In the genomic region with DNA sequence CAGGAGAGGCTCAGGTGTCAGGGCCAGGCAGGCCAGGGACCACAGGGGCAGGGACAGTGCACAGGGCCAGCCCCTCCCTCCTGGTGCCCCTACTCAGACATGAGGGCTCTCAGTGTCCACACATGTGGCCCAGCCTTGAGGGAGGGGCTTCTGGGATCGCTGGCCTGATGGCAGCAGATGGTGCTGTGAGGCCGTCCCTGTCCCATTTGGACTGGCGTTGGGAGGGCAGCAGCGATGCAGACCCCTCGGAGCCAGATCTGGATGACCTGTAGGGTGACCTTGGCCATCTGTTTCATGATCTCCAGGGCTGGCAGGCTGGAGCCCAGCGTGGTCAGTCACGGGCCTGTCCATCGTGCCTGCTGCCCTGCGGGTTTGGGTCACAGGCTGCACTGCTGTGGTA, we compare ENCODE assay signal across 30 cellular contexts.
"Had no signal": no experiment of that assay in that cellular context is flagged by ENCODE, and none has a peak within 500 bp of the region (broad histone marks: within the 10 kb centered on the region; RNA-seq: fewer than 3 reads in every experiment).

No MANE protein-coding gene starts in this region.

- FAIRE-seq: islet of Langerhans, pancreas, small intestine, urothelium cell line had no signal

- H3K27me3 ChIP-seq: colonic mucosa, gastrocnemius medialis, pancreas, right lobe of liver, testis, tibial nerve, upper lobe of left lung had no signal

- H3K4me3 Mint-ChIP-seq: dendritic cell treated with granulocyte-macrophage colony-stimulating factor and Interleukin-4, amounts not matched to agents 40 ng/mL and 50 ng/mL, for 4 days; endodermal cell; naive thymus-derived CD8-positive, alpha-beta T cell; nephron progenitor cell had no signal

- H3K4me3 ChIP-seq: colonic mucosa, gastrocnemius medialis, left lung, pancreas, right lobe of liver, testis, tibial nerve, upper lobe of left lung had no signal

- H3K27ac ChIP-seq: colonic mucosa, epithelial cell of prostate, gastrocnemius medialis, left lung, pancreas, right lobe of liver, testis, tibial nerve, upper lobe of left lung had no signal

- H3K9me3 Mint-ChIP-seq: dendritic cell treated with granulocyte-macrophage colony-stimulating factor and Interleukin-4, amounts not matched to agents 40 ng/mL and 50 ng/mL, for 4 days had no signal

- DNase-seq: colonic mucosa; effector CD8-positive, alpha-beta T cell; endodermal cell; foreskin fibroblast; gastrocnemius medialis; head of caudate nucleus; left cardiac atrium; left lung; mesendoderm; midbrain; naive thymus-derived CD8-positive, alpha-beta T cell; nephron progenitor cell; occipital lobe; retina; right lobe of liver; small intestine; stimulated activated CD4-positive, alpha-beta T cell treated with anti-CD3 and anti-CD28 coated beads, Interleukin-15, amount 100 ng/mL, for 24 hours; stimulated activated CD4-positive, alpha-beta T cell treated with anti-CD3 and anti-CD28 coated beads, Interleukin-4, amount 100 ng/mL, for 1 hour; stimulated activated CD8-positive, alpha-beta memory T cell treated with anti-CD3 and anti-CD28 coated beads, Interleukin-4, amount 100 ng/mL, for 48 hours; stimulated activated naive CD4-positive, alpha-beta T cell treated with Interleukin-2 at 50 U/mL for 16 hours; substantia nigra; testis had no signal

- H3K4me1 Mint-ChIP-seq: endodermal cell, nephron progenitor cell had no signal

- H3K27ac Mint-ChIP-seq: dendritic cell treated with granulocyte-macrophage colony-stimulating factor and Interleukin-4, amounts not matched to agents 40 ng/mL and 50 ng/mL, for 4 days; endodermal cell; nephron progenitor cell had no signal

- H3K4me1 ChIP-seq: colonic mucosa, gastrocnemius medialis, left lung, pancreas, right lobe of liver, testis, tibial nerve, upper lobe of left lung had no signal

- H3K36me3 ChIP-seq: colonic mucosa, gastrocnemius medialis, left lung, pancreas, right lobe of liver, tibial nerve, upper lobe of left lung had no signal

- ATAC-seq: esophagus mucosa; gastrocnemius medialis; left cardiac atrium; left lung; naive thymus-derived CD8-positive, alpha-beta T cell; pancreas; right lobe of liver had no signal

- H3K9me3 ChIP-seq: colonic mucosa, gastrocnemius medialis, left lung, pancreas, right lobe of liver, testis, upper lobe of left lung had no signal
